ENCODE assay signal across 34 cellular contexts in genomic region chr16:1487395-1488053, GRCh38. TPM values are rescaled to one million over a fixed set of nuclear protein-coding genes. Genes with fewer than 3 reads are reported as not detected.
"Had no signal": no experiment of that assay in that cellular context is flagged by ENCODE, and none has a peak within 500 bp of the region (broad histone marks: within the 10 kb centered on the region; RNA-seq: fewer than 3 reads in every experiment).

No MANE protein-coding gene starts in this region.

- H3K27me3 Mint-ChIP-seq: activated CD4-positive, alpha-beta memory T cell treated with anti-CD3 and anti-CD28 coated beads for 36 hours; activated naive CD4-positive, alpha-beta T cell treated with anti-CD3 and anti-CD28 coated beads, Interleukin-2, amount 50 U/mL, for 24 hours; activated naive CD8-positive, alpha-beta T cell treated with anti-CD3 and anti-CD28 coated beads, Interleukin-2, amount 50 U/mL, for 24 hours; memory B cell; stimulated activated naive B cell treated with anti-CD40 and anti-IgM and Interleukin-4, amounts not matched to agents 10 μg/mL and 1 μg/mL and 100 μg/mL, for 72 hours had no signal

- DNase-seq: activated CD4-positive, alpha-beta memory T cell treated with anti-CD3 and anti-CD28 coated beads for 36 hours; activated CD4-positive, alpha-beta T cell treated with anti-CD3 and anti-CD28 coated beads for 48 hours; activated CD8-positive, alpha-beta memory T cell treated with anti-CD3 and anti-CD28 coated beads, Interleukin-2, amount 50 U/mL, for 4 hours; activated gamma-delta T cell treated with Interleukin-2 at 50 U/mL for 16 hours; activated naive CD8-positive, alpha-beta T cell treated with anti-CD3 and anti-CD28 coated beads, Interleukin-2, amount 50 U/mL, for 24 hours; activated T-cell treated with anti-CD3 and anti-CD28 coated beads, Interleukin-2, amount 50 U/mL, for 1 hour; amygdala; caudate nucleus; islet precursor cell; left cardiac atrium; midbrain; naive thymus-derived CD8-positive, alpha-beta T cell; ovary; right lobe of liver; stimulated activated CD4-positive, alpha-beta T cell treated with anti-CD3 and anti-CD28 coated beads, Interleukin-4, amount 100 ng/mL, for 24 hours; stimulated activated naive B cell treated with anti-CD40 and anti-IgM and Interleukin-4, amounts not matched to agents 10 μg/mL and 1 μg/mL and 100 μg/mL, for 72 hours; T-helper 9 cell; tibial artery; uterus had no signal

- H3K4me1 ChIP-seq: uterus had no signal

- H2AFZ ChIP-seq: hepatocyte had no signal

- H3K27ac Mint-ChIP-seq: activated CD4-positive, alpha-beta memory T cell treated with anti-CD3 and anti-CD28 coated beads for 36 hours; activated naive CD4-positive, alpha-beta T cell treated with anti-CD3 and anti-CD28 coated beads, Interleukin-2, amount 50 U/mL, for 24 hours; activated naive CD8-positive, alpha-beta T cell treated with anti-CD3 and anti-CD28 coated beads, Interleukin-2, amount 50 U/mL, for 24 hours; activated T-helper 1 cell treated with anti-CD3 and anti-CD28 coated beads, Interleukin-12 subunit alpha, Interleukin-12 subunit beta, Interleukin-2, Interleukin-4 antibody, amounts not matched to agents 30 ng/mL and 10 ng/mL and 1 ng/mL, durations not matched to agents 14 hours and 24 hours and 36 hours; memory B cell; progenitor cell of endocrine pancreas; T-helper 1 cell treated with Interleukin-12 subunit alpha and Interleukin-12 subunit beta and Interleukin-4 antibody, amounts not matched to agents 30 μg/mL and 1 μg/mL, for 36 hours had no signal

- H3K4me3 ChIP-seq: gastroesophageal sphincter, hepatocyte, ovary, right lobe of liver, suprapubic skin, tibial artery, uterus had no signal

- H3K27ac ChIP-seq: gastroesophageal sphincter, hepatocyte, ovary, right lobe of liver, suprapubic skin, tibial artery, uterus, VCaP had no signal

- H3K4me3 Mint-ChIP-seq: activated CD4-positive, alpha-beta memory T cell treated with anti-CD3 and anti-CD28 coated beads for 36 hours; activated naive CD4-positive, alpha-beta T cell treated with anti-CD3 and anti-CD28 coated beads, Interleukin-2, amount 50 U/mL, for 24 hours; activated naive CD8-positive, alpha-beta T cell treated with anti-CD3 and anti-CD28 coated beads, Interleukin-2, amount 50 U/mL, for 24 hours; activated T-helper 1 cell treated with anti-CD3 and anti-CD28 coated beads, Interleukin-12 subunit alpha, Interleukin-12 subunit beta, Interleukin-2, Interleukin-4 antibody, amounts not matched to agents 30 ng/mL and 10 ng/mL and 1 ng/mL, durations not matched to agents 14 hours and 24 hours and 36 hours; memory B cell; naive thymus-derived CD8-positive, alpha-beta T cell; stimulated activated naive B cell treated with anti-CD40 and anti-IgM and Interleukin-4, amounts not matched to agents 10 μg/mL and 1 μg/mL and 100 μg/mL, for 72 hours; T-helper 1 cell treated with Interleukin-12 subunit alpha and Interleukin-12 subunit beta and Interleukin-4 antibody, amounts not matched to agents 30 μg/mL and 1 μg/mL, for 36 hours had no signal

- H3K79me2 ChIP-seq: hepatocyte had no signal

- H3K36me3 Mint-ChIP-seq: activated CD4-positive, alpha-beta memory T cell treated with anti-CD3 and anti-CD28 coated beads for 36 hours; activated naive CD4-positive, alpha-beta T cell treated with anti-CD3 and anti-CD28 coated beads, Interleukin-2, amount 50 U/mL, for 24 hours; naive thymus-derived CD8-positive, alpha-beta T cell; stimulated activated naive B cell treated with anti-CD40 and anti-IgM and Interleukin-4, amounts not matched to agents 10 μg/mL and 1 μg/mL and 100 μg/mL, for 72 hours had no signal

- ATAC-seq: activated naive CD8-positive, alpha-beta T cell treated with anti-CD3 and anti-CD28 coated beads, Interleukin-2, amount 50 U/mL, for 24 hours; gastroesophageal sphincter; left cardiac atrium; naive thymus-derived CD8-positive, alpha-beta T cell; stimulated activated naive B cell treated with anti-CD40 and anti-IgM and Interleukin-4, amounts not matched to agents 10 μg/mL and 1 μg/mL and 100 μg/mL, for 72 hours had no signal

- H3K36me3 ChIP-seq: gastroesophageal sphincter, ovary, right lobe of liver, suprapubic skin, tibial artery, uterus had no signal

- H3K27me3 ChIP-seq: gastroesophageal sphincter, hepatocyte, ovary, right lobe of liver, suprapubic skin, tibial artery, uterus had no signal

- H3K9me3 ChIP-seq: gastroesophageal sphincter, ovary, right lobe of liver, suprapubic skin, tibial artery, uterus had no signal

- H3K9me3 Mint-ChIP-seq: activated CD4-positive, alpha-beta memory T cell treated with anti-CD3 and anti-CD28 coated beads for 36 hours; activated naive CD4-positive, alpha-beta T cell treated with anti-CD3 and anti-CD28 coated beads, Interleukin-2, amount 50 U/mL, for 24 hours; activated naive CD8-positive, alpha-beta T cell treated with anti-CD3 and anti-CD28 coated beads, Interleukin-2, amount 50 U/mL, for 24 hours; activated T-helper 1 cell treated with anti-CD3 and anti-CD28 coated beads, Interleukin-12 subunit alpha, Interleukin-12 subunit beta, Interleukin-2, Interleukin-4 antibody, amounts not matched to agents 30 ng/mL and 10 ng/mL and 1 ng/mL, durations not matched to agents 14 hours and 24 hours and 36 hours; memory B cell; naive thymus-derived CD8-positive, alpha-beta T cell; stimulated activated naive B cell treated with anti-CD40 and anti-IgM and Interleukin-4, amounts not matched to agents 10 μg/mL and 1 μg/mL and 100 μg/mL, for 72 hours; T-helper 1 cell treated with Interleukin-12 subunit alpha and Interleukin-12 subunit beta and Interleukin-4 antibody, amounts not matched to agents 30 μg/mL and 1 μg/mL, for 36 hours had no signal

- H3K4me2 ChIP-seq: hepatocyte had no signal

RNA-seq across cellular contexts. Expression of gene PTX4, which starts 1.2 kb away (rescaled TPM):
- total RNA-seq: activated CD4-positive, alpha-beta memory T cell treated with anti-CD3 and anti-CD28 coated beads for 36 hours; activated CD8-positive, alpha-beta memory T cell treated with anti-CD3 and anti-CD28 coated beads for 36 hours; activated T-helper 1 cell treated with anti-CD3 and anti-CD28 coated beads, Interleukin-12 subunit alpha, Interleukin-12 subunit beta, Interleukin-2, Interleukin-4 antibody, amounts not matched to agents 30 ng/mL and 10 ng/mL and 1 ng/mL, durations not matched to agents 14 hours and 24 hours and 36 hours; fibroblast of lung; hepatocyte; naive thymus-derived CD8-positive, alpha-beta T cell; progenitor cell of endocrine pancreas; renal cortical epithelial cell; right lobe of liver; suprapubic skin had no signal
- polyA plus RNA-seq: endothelial cell of umbilical vein; esophagus; fibroblast of lung; hepatocyte; liver; naive thymus-derived CD8-positive, alpha-beta T cell had no signal

RNA-seq across cellular contexts. Expression of gene CCDC154, which starts 43.2 kb away (rescaled TPM):
- total RNA-seq: gastroesophageal sphincter had no signal
- polyA plus RNA-seq: naive thymus-derived CD8-positive, alpha-beta T cell had no signal

RNA-seq across cellular contexts. Expression of gene TMEM204, which starts 45.9 kb away (rescaled TPM):
- total RNA-seq: progenitor cell of endocrine pancreas had no signal
